In genomic region chr12:95623554-95624170, GRCh38 we compare ENCODE assay signal across 8 cellular contexts.
DNase-seq lines count a peak whose midpoint lies in the region; ATAC-seq, FAIRE-seq and TF ChIP-seq lines count a peak whose summit lies in the region.

No MANE protein-coding gene starts in this region.

- H3K9me3 ChIP-seq in Caco-2, result no peaks in the 10 kb centered on the region

- H3K4me1 ChIP-seq in Caco-2, result peaks cover 13% of the 10 kb centered on the region; the same call in 1 of the 2 replicates

- no peaks in the 10 kb centered on the region for H3K4me1 Mint-ChIP-seq in Caco-2 (ENCODE audit: low read depth, unreplicated experiment)

- CTCF ChIA-PET in Caco-2 (lab: Charles Lee), result interaction anchor here (0.7 kb wide), 3 partner anchors 95 to 174 kb away, joined by 4 to 5 read pairs (median 5); no protein-coding TSS in a partner anchor

- no peaks in the 10 kb centered on the region for H3K36me3 ChIP-seq in Caco-2 (ENCODE audit: control insufficient read depth, insufficient read depth, low read length)
- no peaks in the 10 kb centered on the region for H3K36me3 ChIP-seq in H7 (replicated peaks; ENCODE audit: control insufficient read depth, insufficient read depth, low read length)
- H3K36me3 ChIP-seq in bronchial epithelial cell (ENCODE audit: control insufficient read depth, insufficient read depth, low read length), result no peaks in the 10 kb centered on the region

- H3K27ac Mint-ChIP-seq in Caco-2 (ENCODE audit: unreplicated experiment), result peak overlapping the region; percentile 53

- ATAC-seq in HG02938 (IDR thresholded peaks at IDR 0.05; ENCODE audit: unreplicated experiment) (no peak), GM18498 (IDR thresholded peaks at IDR 0.05; ENCODE audit: unreplicated experiment) (no peak)

- DNase-seq in Caco-2, result peak; percentile 78
- DNase-seq in H7, result peak; percentile 76
- DNase-seq in RPMI8226, result peak; percentile 56
- peak; percentile 71 for DNase-seq in bronchial epithelial cell (ENCODE audit: low read depth)
- DNase-seq in kidney glomerular epithelial cell (lab: John Stamatoyannopoulos, UW), result peak; percentile 41
- peak; percentile 13 for DNase-seq in stimulated activated CD4-positive, alpha-beta T cell treated with anti-CD3 and anti-CD28 coated beads, Interleukin-4, amount 100 ng/mL, for 24 hours

- FAIRE-seq in bronchial epithelial cell (lab: Jason Lieb, UNC), result no peak

- BruUV-seq in Caco-2 (replicated peaks; lab: Mats Ljungman, UMichigan), result no TSS peak

- no peaks in the 10 kb centered on the region for H3K27me3 Mint-ChIP-seq in Caco-2 (ENCODE audit: insufficient read depth, unreplicated experiment)

- no peak overlapping the region for H3K4me3 Mint-ChIP-seq in Caco-2 (ENCODE audit: unreplicated experiment)

- H3K27me3 ChIP-seq in Caco-2 (replicated peaks; ENCODE audit: control insufficient read depth, insufficient read depth, low read length), result no peaks in the 10 kb centered on the region
- no peaks in the 10 kb centered on the region for H3K27me3 ChIP-seq in H7 (ENCODE audit: control insufficient read depth, insufficient read depth, low read length)
- no peaks in the 10 kb centered on the region for H3K27me3 ChIP-seq in bronchial epithelial cell (ENCODE audit: control insufficient read depth, insufficient read depth, low read length)

- H3K4me3 ChIP-seq in Caco-2 (ENCODE audit: low read depth, low read length) (no peak overlapping the region), H7 (ENCODE audit: insufficient read depth, low read depth, low read length) (no peak overlapping the region), bronchial epithelial cell (ENCODE audit: low read depth, low read length) (no peak overlapping the region)

- intact Hi-C loops in Caco-2 (cut with micrococcal nuclease; ENCODE audit: unreplicated experiment), result loop anchor here (1.0 to 5.0 kb wide), 5 partner anchors 31 to 192 kb away; no protein-coding TSS in a partner anchor

- POLR2A ChIA-PET in Caco-2 (lab: Charles Lee), result no interaction called here

- no peaks in the 10 kb centered on the region for H3K36me3 Mint-ChIP-seq in Caco-2 (ENCODE audit: insufficient read depth, unreplicated experiment)

- TF ChIP-seq CTCF in Caco-2 (IDR thresholded peaks at IDR 0.05; ENCODE audit: insufficient read depth in 1 of 2, low read depth in 1 of 2, low read length in 1 of 2, severe bottlenecking in 1 of 2, unreplicated experiment in 1 of 2), result peak; percentile 61 to 76
- peak; percentile 78 for TF ChIP-seq CTCF in bronchial epithelial cell (IDR thresholded peaks at IDR 0.05; ENCODE audit: insufficient read depth, low read length, severe bottlenecking)

- no peaks in the 10 kb centered on the region for H3K9me3 Mint-ChIP-seq in Caco-2 (ENCODE audit: unreplicated experiment)

Comparison
In these comparisons a context has a peak if more than half of its experiments do, and no peak if none do; other contexts are left out.
1. DNase-seq: peak in every context shown above with its lines; median percentile 78 in Caco-2; 76 in H7; 71 in bronchial epithelial cell; 56 in RPMI8226; 41 in kidney glomerular epithelial cell; 13 in stimulated activated CD4-positive, alpha-beta T cell treated with anti-CD3 and anti-CD28 coated beads, Interleukin-4, amount 100 ng/mL, for 24 hours.